1 cellular context compared by ENCODE assay signal in the genomic region with DNA sequence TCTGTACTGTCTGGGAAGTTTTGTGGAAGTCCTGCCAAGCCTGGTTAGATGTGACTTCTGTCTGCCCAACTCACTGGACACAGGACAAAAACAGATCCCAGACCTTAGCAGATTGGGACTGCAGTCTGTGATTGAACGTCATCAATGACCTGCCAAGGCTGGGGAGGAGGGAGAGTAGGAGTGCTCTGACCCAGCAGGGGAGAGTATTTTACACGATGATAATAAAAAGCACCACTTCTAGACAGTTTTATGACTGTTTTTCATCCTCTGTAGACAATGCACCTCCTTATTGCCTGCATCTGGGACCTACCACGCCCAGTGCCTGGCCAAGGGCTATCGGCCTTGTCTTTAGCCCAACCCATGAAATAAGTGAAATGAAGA.
TF ChIP-seq lines count a peak whose summit lies in the region.

No MANE protein-coding gene starts in this region.

TF ChIP-seq in HEK293, 187 proteins besides CTCF, POLR2A, EP300 and RAD21 (continued from another document and continues in another):
- TF ChIP-seq, protein P1, sequence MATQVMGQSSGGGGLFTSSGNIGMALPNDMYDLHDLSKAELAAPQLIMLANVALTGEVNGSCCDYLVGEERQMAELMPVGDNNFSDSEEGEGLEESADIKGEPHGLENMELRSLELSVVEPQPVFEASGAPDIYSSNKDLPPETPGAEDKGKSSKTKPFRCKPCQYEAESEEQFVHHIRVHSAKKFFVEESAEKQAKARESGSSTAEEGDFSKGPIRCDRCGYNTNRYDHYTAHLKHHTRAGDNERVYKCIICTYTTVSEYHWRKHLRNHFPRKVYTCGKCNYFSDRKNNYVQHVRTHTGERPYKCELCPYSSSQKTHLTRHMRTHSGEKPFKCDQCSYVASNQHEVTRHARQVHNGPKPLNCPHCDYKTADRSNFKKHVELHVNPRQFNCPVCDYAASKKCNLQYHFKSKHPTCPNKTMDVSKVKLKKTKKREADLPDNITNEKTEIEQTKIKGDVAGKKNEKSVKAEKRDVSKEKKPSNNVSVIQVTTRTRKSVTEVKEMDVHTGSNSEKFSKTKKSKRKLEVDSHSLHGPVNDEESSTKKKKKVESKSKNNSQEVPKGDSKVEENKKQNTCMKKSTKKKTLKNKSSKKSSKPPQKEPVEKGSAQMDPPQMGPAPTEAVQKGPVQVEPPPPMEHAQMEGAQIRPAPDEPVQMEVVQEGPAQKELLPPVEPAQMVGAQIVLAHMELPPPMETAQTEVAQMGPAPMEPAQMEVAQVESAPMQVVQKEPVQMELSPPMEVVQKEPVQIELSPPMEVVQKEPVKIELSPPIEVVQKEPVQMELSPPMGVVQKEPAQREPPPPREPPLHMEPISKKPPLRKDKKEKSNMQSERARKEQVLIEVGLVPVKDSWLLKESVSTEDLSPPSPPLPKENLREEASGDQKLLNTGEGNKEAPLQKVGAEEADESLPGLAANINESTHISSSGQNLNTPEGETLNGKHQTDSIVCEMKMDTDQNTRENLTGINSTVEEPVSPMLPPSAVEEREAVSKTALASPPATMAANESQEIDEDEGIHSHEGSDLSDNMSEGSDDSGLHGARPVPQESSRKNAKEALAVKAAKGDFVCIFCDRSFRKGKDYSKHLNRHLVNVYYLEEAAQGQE (tag by site-specific recombination; IDR thresholded peaks at IDR 0.05), result no peak
- TF ChIP-seq ZNF837 (tag by site-specific recombination; IDR thresholded peaks at IDR 0.05), result no peak
- TF ChIP-seq, protein P2, sequence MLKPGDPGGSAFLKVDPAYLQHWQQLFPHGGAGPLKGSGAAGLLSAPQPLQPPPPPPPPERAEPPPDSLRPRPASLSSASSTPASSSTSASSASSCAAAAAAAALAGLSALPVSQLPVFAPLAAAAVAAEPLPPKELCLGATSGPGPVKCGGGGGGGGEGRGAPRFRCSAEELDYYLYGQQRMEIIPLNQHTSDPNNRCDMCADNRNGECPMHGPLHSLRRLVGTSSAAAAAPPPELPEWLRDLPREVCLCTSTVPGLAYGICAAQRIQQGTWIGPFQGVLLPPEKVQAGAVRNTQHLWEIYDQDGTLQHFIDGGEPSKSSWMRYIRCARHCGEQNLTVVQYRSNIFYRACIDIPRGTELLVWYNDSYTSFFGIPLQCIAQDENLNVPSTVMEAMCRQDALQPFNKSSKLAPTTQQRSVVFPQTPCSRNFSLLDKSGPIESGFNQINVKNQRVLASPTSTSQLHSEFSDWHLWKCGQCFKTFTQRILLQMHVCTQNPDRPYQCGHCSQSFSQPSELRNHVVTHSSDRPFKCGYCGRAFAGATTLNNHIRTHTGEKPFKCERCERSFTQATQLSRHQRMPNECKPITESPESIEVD (tag by site-specific recombination; IDR thresholded peaks at IDR 0.05), result peak; percentile 86
- TF ChIP-seq ZBTB20 (tag by site-specific recombination; IDR thresholded peaks at IDR 0.05), result no peak
- TF ChIP-seq, protein P3, sequence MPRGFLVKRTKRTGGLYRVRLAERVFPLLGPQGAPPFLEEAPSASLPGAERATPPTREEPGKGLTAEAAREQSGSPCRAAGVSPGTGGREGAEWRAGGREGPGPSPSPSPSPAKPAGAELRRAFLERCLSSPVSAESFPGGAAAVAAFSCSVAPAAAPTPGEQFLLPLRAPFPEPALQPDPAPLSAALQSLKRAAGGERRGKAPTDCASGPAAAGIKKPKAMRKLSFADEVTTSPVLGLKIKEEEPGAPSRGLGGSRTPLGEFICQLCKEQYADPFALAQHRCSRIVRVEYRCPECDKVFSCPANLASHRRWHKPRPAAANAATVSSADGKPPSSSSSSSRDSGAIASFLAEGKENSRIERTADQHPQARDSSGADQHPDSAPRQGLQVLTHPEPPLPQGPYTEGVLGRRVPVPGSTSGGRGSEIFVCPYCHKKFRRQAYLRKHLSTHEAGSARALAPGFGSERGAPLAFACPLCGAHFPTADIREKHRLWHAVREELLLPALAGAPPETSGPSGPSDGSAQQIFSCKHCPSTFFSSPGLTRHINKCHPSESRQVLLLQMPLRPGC (tag by site-specific recombination; IDR thresholded peaks at IDR 0.05), result no peak
- no peak for TF ChIP-seq ZNF473 (tag by site-specific recombination; IDR thresholded peaks at IDR 0.05)
- TF ChIP-seq ZNF350 (tag by site-specific recombination; IDR thresholded peaks at IDR 0.05), result no peak
- TF ChIP-seq, protein P4, sequence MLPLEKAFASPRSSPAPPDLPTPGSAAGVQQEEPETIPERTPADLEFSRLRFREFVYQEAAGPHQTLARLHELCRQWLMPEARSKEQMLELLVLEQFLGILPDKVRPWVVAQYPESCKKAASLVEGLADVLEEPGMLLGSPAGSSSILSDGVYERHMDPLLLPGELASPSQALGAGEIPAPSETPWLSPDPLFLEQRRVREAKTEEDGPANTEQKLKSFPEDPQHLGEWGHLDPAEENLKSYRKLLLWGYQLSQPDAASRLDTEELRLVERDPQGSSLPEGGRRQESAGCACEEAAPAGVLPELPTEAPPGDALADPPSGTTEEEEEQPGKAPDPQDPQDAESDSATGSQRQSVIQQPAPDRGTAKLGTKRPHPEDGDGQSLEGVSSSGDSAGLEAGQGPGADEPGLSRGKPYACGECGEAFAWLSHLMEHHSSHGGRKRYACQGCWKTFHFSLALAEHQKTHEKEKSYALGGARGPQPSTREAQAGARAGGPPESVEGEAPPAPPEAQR (tag by site-specific recombination; IDR thresholded peaks at IDR 0.05), result no peak
- TF ChIP-seq ZNF324 (tag by site-specific recombination; IDR thresholded peaks at IDR 0.05), result no peak
- TF ChIP-seq, protein P5, sequence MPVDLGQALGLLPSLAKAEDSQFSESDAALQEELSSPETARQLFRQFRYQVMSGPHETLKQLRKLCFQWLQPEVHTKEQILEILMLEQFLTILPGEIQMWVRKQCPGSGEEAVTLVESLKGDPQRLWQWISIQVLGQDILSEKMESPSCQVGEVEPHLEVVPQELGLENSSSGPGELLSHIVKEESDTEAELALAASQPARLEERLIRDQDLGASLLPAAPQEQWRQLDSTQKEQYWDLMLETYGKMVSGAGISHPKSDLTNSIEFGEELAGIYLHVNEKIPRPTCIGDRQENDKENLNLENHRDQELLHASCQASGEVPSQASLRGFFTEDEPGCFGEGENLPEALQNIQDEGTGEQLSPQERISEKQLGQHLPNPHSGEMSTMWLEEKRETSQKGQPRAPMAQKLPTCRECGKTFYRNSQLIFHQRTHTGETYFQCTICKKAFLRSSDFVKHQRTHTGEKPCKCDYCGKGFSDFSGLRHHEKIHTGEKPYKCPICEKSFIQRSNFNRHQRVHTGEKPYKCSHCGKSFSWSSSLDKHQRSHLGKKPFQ (tag by site-specific recombination; IDR thresholded peaks at IDR 0.05), result 0 out of 2 replicates have a peak, but pooled peaks have one; percentile 23
- TF ChIP-seq ZNF132 (tag by site-specific recombination; IDR thresholded peaks at IDR 0.05; ENCODE audit: borderline replicate concordance), result no peak
- no peak for TF ChIP-seq SALL2 (tag by site-specific recombination; IDR thresholded peaks at IDR 0.05; ENCODE audit: borderline replicate concordance)
- TF ChIP-seq ZNF292 (tag by site-specific recombination; IDR thresholded peaks at IDR 0.05; ENCODE audit: borderline replicate concordance, low read depth), result no peak
- no peak; the same call in 1 of the 2 replicates for TF ChIP-seq ZXDB (tag by site-specific recombination; IDR thresholded peaks at IDR 0.05)
- TF ChIP-seq, protein P6, sequence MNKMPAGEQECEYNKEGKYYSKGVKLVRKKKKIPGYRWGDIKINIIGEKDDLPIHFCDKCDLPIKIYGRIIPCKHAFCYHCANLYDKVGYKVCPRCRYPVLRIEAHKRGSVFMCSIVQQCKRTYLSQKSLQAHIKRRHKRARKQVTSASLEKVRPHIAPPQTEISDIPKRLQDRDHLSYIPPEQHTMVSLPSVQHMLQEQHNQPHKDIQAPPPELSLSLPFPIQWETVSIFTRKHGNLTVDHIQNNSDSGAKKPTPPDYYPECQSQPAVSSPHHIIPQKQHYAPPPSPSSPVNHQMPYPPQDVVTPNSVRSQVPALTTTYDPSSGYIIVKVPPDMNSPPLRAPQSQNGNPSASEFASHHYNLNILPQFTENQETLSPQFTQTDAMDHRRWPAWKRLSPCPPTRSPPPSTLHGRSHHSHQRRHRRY (tag by site-specific recombination; IDR thresholded peaks at IDR 0.05), result no peak
- 0 out of 2 replicates have a peak, but pooled peaks have one; percentile 4 for TF ChIP-seq PRDM1 (tag by site-specific recombination; IDR thresholded peaks at IDR 0.05)
- no peak for TF ChIP-seq ZNF16 (tag by site-specific recombination; IDR thresholded peaks at IDR 0.05; ENCODE audit: low read depth)
- no peak for TF ChIP-seq ZNF768 (tag by site-specific recombination; IDR thresholded peaks at IDR 0.05)
- TF ChIP-seq ZBTB1 (tag by site-specific recombination; IDR thresholded peaks at IDR 0.05), result no peak
- TF ChIP-seq, protein P7, sequence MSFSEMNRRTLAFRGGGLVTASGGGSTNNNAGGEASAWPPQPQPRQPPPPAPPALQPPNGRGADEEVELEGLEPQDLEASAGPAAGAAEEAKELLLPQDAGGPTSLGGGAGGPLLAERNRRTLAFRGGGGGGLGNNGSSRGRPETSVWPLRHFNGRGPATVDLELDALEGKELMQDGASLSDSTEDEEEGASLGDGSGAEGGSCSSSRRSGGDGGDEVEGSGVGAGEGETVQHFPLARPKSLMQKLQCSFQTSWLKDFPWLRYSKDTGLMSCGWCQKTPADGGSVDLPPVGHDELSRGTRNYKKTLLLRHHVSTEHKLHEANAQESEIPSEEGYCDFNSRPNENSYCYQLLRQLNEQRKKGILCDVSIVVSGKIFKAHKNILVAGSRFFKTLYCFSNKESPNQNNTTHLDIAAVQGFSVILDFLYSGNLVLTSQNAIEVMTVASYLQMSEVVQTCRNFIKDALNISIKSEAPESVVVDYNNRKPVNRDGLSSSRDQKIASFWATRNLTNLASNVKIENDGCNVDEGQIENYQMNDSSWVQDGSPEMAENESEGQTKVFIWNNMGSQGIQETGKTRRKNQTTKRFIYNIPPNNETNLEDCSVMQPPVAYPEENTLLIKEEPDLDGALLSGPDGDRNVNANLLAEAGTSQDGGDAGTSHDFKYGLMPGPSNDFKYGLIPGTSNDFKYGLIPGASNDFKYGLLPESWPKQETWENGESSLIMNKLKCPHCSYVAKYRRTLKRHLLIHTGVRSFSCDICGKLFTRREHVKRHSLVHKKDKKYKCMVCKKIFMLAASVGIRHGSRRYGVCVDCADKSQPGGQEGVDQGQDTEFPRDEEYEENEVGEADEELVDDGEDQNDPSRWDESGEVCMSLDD (tag by site-specific recombination; IDR thresholded peaks at IDR 0.05), result no peak
- TF ChIP-seq ZNF777 (tag by site-specific recombination; IDR thresholded peaks at IDR 0.05; ENCODE audit: borderline replicate concordance), result no peak
- TF ChIP-seq ZNF549 (tag by site-specific recombination; IDR thresholded peaks at IDR 0.05), result 0 out of 2 replicates have a peak, but pooled peaks have one; percentile 48
- TF ChIP-seq, protein P8, sequence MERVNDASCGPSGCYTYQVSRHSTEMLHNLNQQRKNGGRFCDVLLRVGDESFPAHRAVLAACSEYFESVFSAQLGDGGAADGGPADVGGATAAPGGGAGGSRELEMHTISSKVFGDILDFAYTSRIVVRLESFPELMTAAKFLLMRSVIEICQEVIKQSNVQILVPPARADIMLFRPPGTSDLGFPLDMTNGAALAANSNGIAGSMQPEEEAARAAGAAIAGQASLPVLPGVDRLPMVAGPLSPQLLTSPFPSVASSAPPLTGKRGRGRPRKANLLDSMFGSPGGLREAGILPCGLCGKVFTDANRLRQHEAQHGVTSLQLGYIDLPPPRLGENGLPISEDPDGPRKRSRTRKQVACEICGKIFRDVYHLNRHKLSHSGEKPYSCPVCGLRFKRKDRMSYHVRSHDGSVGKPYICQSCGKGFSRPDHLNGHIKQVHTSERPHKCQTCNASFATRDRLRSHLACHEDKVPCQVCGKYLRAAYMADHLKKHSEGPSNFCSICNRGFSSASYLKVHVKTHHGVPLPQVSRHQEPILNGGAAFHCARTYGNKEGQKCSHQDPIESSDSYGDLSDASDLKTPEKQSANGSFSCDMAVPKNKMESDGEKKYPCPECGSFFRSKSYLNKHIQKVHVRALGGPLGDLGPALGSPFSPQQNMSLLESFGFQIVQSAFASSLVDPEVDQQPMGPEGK (tag by site-specific recombination; IDR thresholded peaks at IDR 0.05), result peak; percentile 19; the same call in 1 of the 2 replicates
- TF ChIP-seq MEIS1 (CRISPR knock-in tag; IDR thresholded peaks at IDR 0.05; ENCODE audit: borderline replicate concordance), result no peak
- TF ChIP-seq YY1 (tag by site-specific recombination; IDR thresholded peaks at IDR 0.05), result no peak
- TF ChIP-seq, protein P9, sequence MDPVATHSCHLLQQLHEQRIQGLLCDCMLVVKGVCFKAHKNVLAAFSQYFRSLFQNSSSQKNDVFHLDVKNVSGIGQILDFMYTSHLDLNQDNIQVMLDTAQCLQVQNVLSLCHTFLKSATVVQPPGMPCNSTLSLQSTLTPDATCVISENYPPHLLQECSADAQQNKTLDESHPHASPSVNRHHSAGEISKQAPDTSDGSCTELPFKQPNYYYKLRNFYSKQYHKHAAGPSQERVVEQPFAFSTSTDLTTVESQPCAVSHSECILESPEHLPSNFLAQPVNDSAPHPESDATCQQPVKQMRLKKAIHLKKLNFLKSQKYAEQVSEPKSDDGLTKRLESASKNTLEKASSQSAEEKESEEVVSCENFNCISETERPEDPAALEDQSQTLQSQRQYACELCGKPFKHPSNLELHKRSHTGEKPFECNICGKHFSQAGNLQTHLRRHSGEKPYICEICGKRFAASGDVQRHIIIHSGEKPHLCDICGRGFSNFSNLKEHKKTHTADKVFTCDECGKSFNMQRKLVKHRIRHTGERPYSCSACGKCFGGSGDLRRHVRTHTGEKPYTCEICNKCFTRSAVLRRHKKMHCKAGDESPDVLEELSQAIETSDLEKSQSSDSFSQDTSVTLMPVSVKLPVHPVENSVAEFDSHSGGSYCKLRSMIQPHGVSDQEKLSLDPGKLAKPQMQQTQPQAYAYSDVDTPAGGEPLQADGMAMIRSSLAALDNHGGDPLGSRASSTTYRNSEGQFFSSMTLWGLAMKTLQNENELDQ (tag by site-specific recombination; IDR thresholded peaks at IDR 0.05; ENCODE audit: low read depth), result no peak
- peak; percentile 89 for TF ChIP-seq ZSCAN30 (tag by site-specific recombination; IDR thresholded peaks at IDR 0.05)
- no peak for TF ChIP-seq ZNF785 (tag by site-specific recombination; IDR thresholded peaks at IDR 0.05)
- TF ChIP-seq ZNF629 (tag by site-specific recombination; IDR thresholded peaks at IDR 0.05), result peak; percentile 87
- no peak for TF ChIP-seq ZNF140 (tag by site-specific recombination; IDR thresholded peaks at IDR 0.05)
- TF ChIP-seq MZF1 (tag by site-specific recombination; IDR thresholded peaks at IDR 0.05; ENCODE audit: borderline replicate concordance), result no peak; the same call in 1 of the 2 replicates
- no peak for TF ChIP-seq ZNF670 (tag by site-specific recombination; IDR thresholded peaks at IDR 0.05; ENCODE audit: low read depth)
- TF ChIP-seq ZNF302 (tag by site-specific recombination; IDR thresholded peaks at IDR 0.05; ENCODE audit: low read depth), result no peak
- TF ChIP-seq ZNF701 (tag by site-specific recombination; IDR thresholded peaks at IDR 0.05), result no peak
- peak; percentile 82 for TF ChIP-seq ZSCAN16 (tag by site-specific recombination; IDR thresholded peaks at IDR 0.05)
- TF ChIP-seq GFI1B (tag by site-specific recombination; IDR thresholded peaks at IDR 0.05), result no peak
- no peak for TF ChIP-seq ZNF10 (tag by site-specific recombination; IDR thresholded peaks at IDR 0.05)
- no peak for TF ChIP-seq ZNF658 (tag by site-specific recombination; IDR thresholded peaks at IDR 0.05)
- 0 out of 2 replicates have a peak, but pooled peaks have one; percentile 30 for TF ChIP-seq KLF8 (tag by site-specific recombination; IDR thresholded peaks at IDR 0.05)
